Comparison of ENCODE assay signal across 1 cellular context in genomic region chr2:96359310-96359709, GRCh38.
TF ChIP-seq lines count a peak whose summit lies in the region.

No MANE protein-coding gene starts in this region.

TF ChIP-seq in WTC11, 78 proteins besides CTCF, POLR2A, EP300 and RAD21 (continued from another document):
- TF ChIP-seq FOXP4 (CRISPR knock-in tag; IDR thresholded peaks at IDR 0.05) (no peak), ETV6 (CRISPR knock-in tag; IDR thresholded peaks at IDR 0.05) (no peak), NR1H2 (CRISPR knock-in tag; IDR thresholded peaks at IDR 0.05) (no peak), ATF2 (CRISPR knock-in tag; IDR thresholded peaks at IDR 0.05; ENCODE audit: borderline replicate concordance, low read depth) (no peak), HMGXB4 (CRISPR knock-in tag; IDR thresholded peaks at IDR 0.05) (no peak), ZNF671 (CRISPR knock-in tag; IDR thresholded peaks at IDR 0.05) (no peak), TEAD4 (CRISPR knock-in tag; IDR thresholded peaks at IDR 0.05) (no peak), ATF6 (CRISPR knock-in tag; IDR thresholded peaks at IDR 0.05) (no peak)
